Comparison of ENCODE assay signal across 1 cellular context in genomic region chrX:48996969-48997368, GRCh38.
TF ChIP-seq lines count a peak whose summit lies in the region.

No MANE protein-coding gene starts in this region.

TF ChIP-seq in GM23338, 12 proteins besides CTCF, POLR2A, EP300 and RAD21:
- TF ChIP-seq ZNF462 (CRISPR knock-in tag; IDR thresholded peaks at IDR 0.05) (no peak), REST (IDR thresholded peaks at IDR 0.05; ENCODE audit: unreplicated experiment) (peak; percentile 73), ZNF114 (CRISPR knock-in tag; IDR thresholded peaks at IDR 0.05) (no peak), STAT1 (IDR thresholded peaks at IDR 0.05; ENCODE audit: unreplicated experiment) (no peak), CREB1 (CRISPR knock-in tag; IDR thresholded peaks at IDR 0.05; ENCODE audit: low read depth) (no peak)
TF ChIP-seq in GM23338: peak in this region for 1.
